Comparison of ENCODE assay signal across 27 cellular contexts in genomic region chr1:116266864-116267212, GRCh38.
"Had no signal": no experiment of that assay in that cellular context is flagged by ENCODE, and none has a peak within 500 bp of the region (broad histone marks: within the 10 kb centered on the region; RNA-seq: fewer than 3 reads in every experiment).

No MANE protein-coding gene starts in this region.

- H3K9me3 ChIP-seq: esophagus muscularis mucosa, heart right ventricle, lower lobe of right lung, ovary, right lobe of liver, thyroid gland had no signal

- H3K36me3 ChIP-seq: esophagus muscularis mucosa, heart right ventricle, lower lobe of right lung, ovary, right lobe of liver, thyroid gland had no signal

- H3K4me3 ChIP-seq: esophagus muscularis mucosa, heart right ventricle, lower lobe of right lung, ovary, right lobe of liver, thyroid gland had no signal

- H3K27me3 ChIP-seq: esophagus muscularis mucosa, heart right ventricle, ovary, right lobe of liver, thyroid gland had no signal

- H3K27ac ChIP-seq: esophagus muscularis mucosa, heart right ventricle, lower lobe of right lung, ovary, right lobe of liver had no signal

- FAIRE-seq: endometrium, islet of Langerhans, small intestine had no signal

- ATAC-seq: effector memory CD8-positive, alpha-beta T cell; left ventricle myocardium superior; lower lobe of right lung; natural killer cell; right lobe of liver; stimulated activated naive CD8-positive, alpha-beta T cell treated with anti-CD3 and anti-CD28 coated beads, Interleukin-15, amount 100 ng/mL, for 72 hours had no signal

- H3K4me1 ChIP-seq: lower lobe of right lung had no signal

- DNase-seq: cerebellar nuclear complex; cortex of kidney; effector memory CD8-positive, alpha-beta T cell; foreskin melanocyte; glutamatergic neuron; heart right ventricle; hippocampal formation; kidney glomerular epithelial cell; left ventricle myocardium superior; lower lobe of right lung; natural killer cell; occipital lobe; ovary; retina; right lobe of liver; small intestine; stimulated activated CD4-positive, alpha-beta T cell treated with anti-CD3 and anti-CD28 coated beads, Interleukin-12 subunit alpha, Interleukin-12 subunit beta, amount 100 ng/mL, for 4 hours; stimulated activated CD4-positive, alpha-beta T cell treated with anti-CD3 and anti-CD28 coated beads, Interleukin-1b, Interleukin-23, amount 100 ng/mL, for 48 hours; stimulated activated CD4-positive, alpha-beta T cell treated with anti-CD3 and anti-CD28 coated beads, Interleukin-4, amount 100 ng/mL, for 1 hour; stimulated activated CD8-positive, alpha-beta memory T cell treated with anti-CD3 and anti-CD28 coated beads, Interleukin-4, amount 100 ng/mL, for 48 hours; stimulated activated naive CD4-positive, alpha-beta T cell; stimulated activated naive CD8-positive, alpha-beta T cell treated with anti-CD3 and anti-CD28 coated beads, Interleukin-15, amount 100 ng/mL, for 72 hours; thyroid gland; trophoblast cell had no signal
